10 cellular contexts compared by ENCODE assay signal in the genomic region with DNA sequence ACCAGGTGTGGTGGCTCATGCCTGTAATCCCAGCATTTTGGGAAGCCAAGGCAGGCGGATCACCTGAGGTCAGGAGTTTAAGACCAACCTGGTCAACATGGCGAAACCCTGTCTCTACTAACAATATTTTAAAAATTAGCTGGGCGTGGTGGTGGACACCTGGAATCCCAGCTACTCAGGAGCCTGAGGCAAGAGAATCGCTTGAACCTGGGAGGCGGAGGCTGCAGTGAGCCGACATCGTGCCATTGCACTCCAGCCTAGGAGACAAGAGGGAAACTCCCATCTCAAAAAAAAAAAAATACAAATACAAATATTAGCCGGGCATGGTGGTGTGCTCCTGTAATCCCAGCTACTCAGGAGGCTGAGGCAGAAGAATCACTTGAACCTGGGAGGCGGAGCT. TPM values are rescaled to one million over a fixed set of nuclear protein-coding genes. Genes with fewer than 3 reads are reported as not detected.
DNase-seq lines count a peak whose midpoint lies in the region; ATAC-seq, FAIRE-seq and TF ChIP-seq lines count a peak whose summit lies in the region.
"Not testable (repeated sequence)": the region's sequence is repeated elsewhere in the genome, so short reads cannot be mapped to it uniquely, and the experiment has no call there.
"Had no signal": no experiment of that assay in that cellular context is flagged by ENCODE, and none has a peak within 500 bp of the region (broad histone marks: within the 10 kb centered on the region; RNA-seq: fewer than 3 reads in every experiment).

No MANE protein-coding gene starts in this region.

- H3K4me3 Mint-ChIP-seq in GM23338: peak overlapping the region; percentile 92
- H3K4me3 Mint-ChIP-seq in activated CD4-positive, alpha-beta T cell treated with anti-CD3 and anti-CD28 coated beads for 36 hours; astrocyte (ENCODE audit: unreplicated experiment): not testable (repeated sequence)

- not testable (repeated sequence) for H3K4me1 ChIP-seq in GM23338 (ENCODE audit: insufficient read depth); muscle layer of duodenum (ENCODE audit: control insufficient read depth in 1 of 2, insufficient read depth in 2 of 2, low read length in 2 of 2)
- H3K4me1 ChIP-seq in PC-3 (ENCODE audit: insufficient read depth, low read length): peaks cover 24% of the 10 kb centered on the region
- H3K4me1 ChIP-seq in astrocyte (ENCODE audit: insufficient read depth, low read length): peaks cover 20% of the 10 kb centered on the region
- peaks cover 0 to 15% of the 10 kb centered on the region in 2 donors for H3K4me1 ChIP-seq in esophagus (ENCODE audit: control insufficient read depth in 2 of 2, insufficient read depth in 2 of 2, low read length in 1 of 2)
- H3K4me1 ChIP-seq in stomach: peaks cover 8 to 31% (median 15%) of the 10 kb centered on the region in 4 donors

- POLR2A ChIA-PET in PC-3 (lab: Charles Lee; ENCODE audit: unreplicated experiment): not testable (repeated sequence)
- POLR2A ChIA-PET in activated CD4-positive, alpha-beta T cell treated with anti-CD3 and anti-CD28 coated beads for 36 hours (lab: Charles Lee): interaction anchor here (0.7 to 1.2 kb wide), 4 partner anchors 15 to 1515 kb away, joined by 3 to 9 read pairs (median 6); a partner anchor contains a TSS

- H3K4me3 ChIP-seq in GM23338: peak overlapping the region; percentile 39; the same call in 1 of the 2 replicates
- H3K4me3 ChIP-seq in PC-3 (ENCODE audit: low read length); astrocyte (ENCODE audit: insufficient read depth, low read depth, low read length); esophagus (ENCODE audit: low read depth in 1 of 2, low read length in 2 of 2); muscle layer of duodenum (ENCODE audit: low read depth in 1 of 2, low read length in 2 of 2); stomach: not testable (repeated sequence)

- not testable (repeated sequence) for TF ChIP-seq POLR2A in stomach (IDR thresholded peaks at IDR 0.05)

- not testable (repeated sequence) for H3K27ac ChIP-seq in GM23338 (ENCODE audit: low read depth)
- peak overlapping the region; percentile 99 for H3K27ac ChIP-seq in PC-3 (ENCODE audit: low read length)
- peak overlapping the region; percentile 84 for H3K27ac ChIP-seq in astrocyte (ENCODE audit: low read depth, low read length)
- peak overlapping the region; percentile 77 to 97 for H3K27ac ChIP-seq in esophagus (ENCODE audit: low read depth in 2 of 2, low read length in 1 of 2)
- H3K27ac ChIP-seq in muscle layer of duodenum (ENCODE audit: low read length): peak overlapping the region; percentile 76
- H3K27ac ChIP-seq in stomach: peak overlapping the region in 4 of 5 donors; percentile 48 to 76 (median 70)

- H3K27me3 Mint-ChIP-seq in GM23338 (ENCODE audit: insufficient read depth, low read depth, poor library complexity); activated CD4-positive, alpha-beta T cell treated with anti-CD3 and anti-CD28 coated beads for 36 hours; astrocyte (ENCODE audit: low read depth, unreplicated experiment): not testable (repeated sequence)

- CTCF ChIA-PET in PC-3 (lab: Charles Lee): not testable (repeated sequence)
- CTCF ChIA-PET in activated CD4-positive, alpha-beta T cell treated with anti-CD3 and anti-CD28 coated beads for 36 hours (lab: Charles Lee): interaction anchor here (0.6 to 1.9 kb wide), 5 partner anchors 15 to 128 kb away, joined by 3 to 14 read pairs (median 4); a partner anchor contains a TSS

- H3K9me3 Mint-ChIP-seq in GM23338; activated CD4-positive, alpha-beta T cell treated with anti-CD3 and anti-CD28 coated beads for 36 hours (ENCODE audit: low read depth); astrocyte (ENCODE audit: unreplicated experiment): not testable (repeated sequence)

- 87 to 89% methylated on average over 9 of the region's 9 CpGs for WGBS in esophagus, 2 donors
- WGBS in stomach, 5 donors: 85 to 90% (median 86%) methylated on average over 9 of the region's 9 CpGs

- not testable (repeated sequence) for TF ChIP-seq EP300 in stomach (IDR thresholded peaks at IDR 0.05)

- not testable (repeated sequence) for H3K9me3 ChIP-seq in PC-3 (ENCODE audit: low read length); astrocyte (ENCODE audit: insufficient read depth, low read depth, low read length); esophagus (ENCODE audit: control insufficient read depth in 2 of 2, insufficient read depth in 1 of 2, low read depth in 1 of 2, low read length in 1 of 2); muscle layer of duodenum (ENCODE audit: control insufficient read depth in 1 of 2, low read length in 2 of 2); stomach

- not testable (repeated sequence) for H4K20me1 ChIP-seq in GM23338 (replicated peaks; ENCODE audit: insufficient read depth); PC-3 (ENCODE audit: low read length); astrocyte (ENCODE audit: insufficient read depth, low read length)

- peaks cover 11% of the 10 kb centered on the region for H3K4me1 Mint-ChIP-seq in GM23338
- peaks cover 24% of the 10 kb centered on the region for H3K4me1 Mint-ChIP-seq in activated CD4-positive, alpha-beta T cell treated with anti-CD3 and anti-CD28 coated beads for 36 hours
- H3K4me1 Mint-ChIP-seq in astrocyte (ENCODE audit: low read depth, unreplicated experiment): not testable (repeated sequence)

- not testable (repeated sequence) for H3K36me3 ChIP-seq in GM23338 (ENCODE audit: insufficient read depth); PC-3 (ENCODE audit: low read depth, low read length); astrocyte (ENCODE audit: insufficient read depth, low read length)
- H3K36me3 ChIP-seq in esophagus (ENCODE audit: control insufficient read depth in 2 of 2, insufficient read depth in 2 of 2, low read length in 1 of 2): peaks cover 4 to 34% of the 10 kb centered on the region in 2 donors
- peaks cover 8 to 39% of the 10 kb centered on the region in 2 donors for H3K36me3 ChIP-seq in muscle layer of duodenum (ENCODE audit: control insufficient read depth in 1 of 2, insufficient read depth in 2 of 2, low read length in 2 of 2)
- H3K36me3 ChIP-seq in stomach: peaks cover 41 to 92% (median 89%) of the 10 kb centered on the region in 4 donors

- not testable (repeated sequence) for H2AFZ ChIP-seq in GM23338; PC-3 (ENCODE audit: low read length); astrocyte (ENCODE audit: low read depth, low read length)

- peak overlapping the region; percentile 87 for H3K4me2 ChIP-seq in GM23338
- H3K4me2 ChIP-seq in PC-3 (ENCODE audit: low read length): peak overlapping the region; percentile 81; the same call in 1 of the 2 replicates
- not testable (repeated sequence) for H3K4me2 ChIP-seq in astrocyte (ENCODE audit: low read length)

- not testable (repeated sequence) for H3F3A ChIP-seq in GM23338 (replicated peaks; ENCODE audit: low read depth); PC-3 (ENCODE audit: low read length, unreplicated experiment)

- H3K27ac Mint-ChIP-seq in GM23338; astrocyte (ENCODE audit: unreplicated experiment): not testable (repeated sequence)
- peak overlapping the region; percentile 95 for H3K27ac Mint-ChIP-seq in activated CD4-positive, alpha-beta T cell treated with anti-CD3 and anti-CD28 coated beads for 36 hours

- not testable (repeated sequence) for FAIRE-seq in astrocyte (lab: Jason Lieb, UNC)

- BruUV-seq in PC-3 (replicated peaks; lab: Mats Ljungman, UMichigan): not testable (repeated sequence)

- not testable (repeated sequence) for DNase-seq in GM23338 (ENCODE audit: low spot score); PC-3; activated CD4-positive, alpha-beta T cell treated with anti-CD3 and anti-CD28 coated beads for 36 hours; astrocyte (ENCODE audit: low read depth); stomach

- H3K79me2 ChIP-seq in GM23338 (replicated peaks; ENCODE audit: insufficient read depth); PC-3 (ENCODE audit: low read length); astrocyte (ENCODE audit: insufficient read depth, low read length): not testable (repeated sequence)

- not testable (repeated sequence) for H3K27me3 ChIP-seq in GM23338 (ENCODE audit: insufficient read depth); PC-3 (ENCODE audit: low read length); astrocyte (ENCODE audit: insufficient read depth, low read length); esophagus (ENCODE audit: control insufficient read depth in 1 of 2, insufficient read depth in 2 of 2, low read length in 2 of 2); muscle layer of duodenum (ENCODE audit: low read depth, low read length); stomach

- not testable (repeated sequence) for ATAC-seq in GM23338; PC-3; activated CD4-positive, alpha-beta T cell treated with anti-CD3 and anti-CD28 coated beads for 36 hours

- intact Hi-C loops in PC-3 (cut with micrococcal nuclease); activated CD4-positive, alpha-beta T cell treated with anti-CD3 and anti-CD28 coated beads for 36 hours (cut with DNase I, micrococcal nuclease); stomach (cut with DNase I; ENCODE audit: low total_unique reads): not testable (repeated sequence)

- H3K36me3 Mint-ChIP-seq in GM23338 (ENCODE audit: low read depth): peaks cover 31% of the 10 kb centered on the region; the same call in 2 of the 3 replicates
- H3K36me3 Mint-ChIP-seq in activated CD4-positive, alpha-beta T cell treated with anti-CD3 and anti-CD28 coated beads for 36 hours (ENCODE audit: low read depth): peaks cover 70% of the 10 kb centered on the region
- H3K36me3 Mint-ChIP-seq in astrocyte (ENCODE audit: low read depth, unreplicated experiment): peaks cover 24% of the 10 kb centered on the region

- peak overlapping the region; percentile 84 for H3K9ac ChIP-seq in PC-3 (ENCODE audit: low read length)
- not testable (repeated sequence) for H3K9ac ChIP-seq in astrocyte (ENCODE audit: low read length)

- not testable (repeated sequence) for H3K9me2 ChIP-seq in GM23338 (ENCODE audit: insufficient read depth); PC-3 (replicated peaks; ENCODE audit: low read length)

- TF ChIP-seq CTCF in GM23338 (conservative IDR thresholded peaks at IDR 0.05; ENCODE audit: low read depth in 2 of 2); PC-3 (conservative IDR thresholded peaks at IDR 0.05; ENCODE audit: low read depth, low read length); astrocyte (IDR thresholded peaks at IDR 0.05; ENCODE audit: insufficient read depth, low read depth, low read length); stomach (IDR thresholded peaks at IDR 0.05): not testable (repeated sequence)

RNA-seq across cellular contexts. Expression of a gene that starts 13.0 kb away (rescaled TPM):
- total RNA-seq in GM23338 (2014; rRNA removed; shearing (Covaris generic)): 0.14 and 0.35 TPM in 2 replicates
- 0.06 and 0.59 TPM in 2 replicates for polyA plus RNA-seq in GM23338 (2016; fragmentation: Nextera tagmentation; extraction: Ambion mirVana)
- 3.1 and 3.7 TPM in 2 replicates for total RNA-seq in PC-3 (2014; rRNA removed)
- not detected for total RNA-seq in activated CD4-positive, alpha-beta T cell treated with anti-CD3 and anti-CD28 coated beads for 36 hours
- 0.14 and 0.30 TPM in 2 replicates for total RNA-seq in astrocyte
- under 1 TPM; 0.83 to 0.85 TPM for polyA plus RNA-seq in esophagus
- total RNA-seq in stomach: 1 to 10 TPM; 1.3 to 5.8 (median 2.0) TPM
- 1 to 10 TPM in 2 of 3 donors, under 1 TPM in 1; 0.60 to 3.2 (median 2.9) TPM for polyA plus RNA-seq in stomach
- total RNA-seq: CD8-positive, alpha-beta memory T cell; HT-29 had no signal
- polyA plus RNA-seq: CD8-positive, alpha-beta memory T cell had no signal

RNA-seq across cellular contexts. Expression of a gene that starts 24.1 kb away (rescaled TPM):
- 28.9 and 33.9 TPM in 2 replicates for total RNA-seq in GM23338 (2014; rRNA removed; shearing (Covaris generic))
- polyA plus RNA-seq in GM23338 (2016; fragmentation: Nextera tagmentation; extraction: Ambion mirVana): 7.1 and 8.0 TPM in 2 replicates
- total RNA-seq in PC-3 (2014; rRNA removed): 28.9 and 37.8 TPM in 2 replicates
- 100 to 1,000 TPM; 121 to 134 TPM for total RNA-seq in activated CD4-positive, alpha-beta T cell treated with anti-CD3 and anti-CD28 coated beads for 36 hours
- 24.6 and 27.8 TPM in 2 replicates for total RNA-seq in astrocyte
- 10 to 100 TPM; 55.3 to 56.5 TPM for polyA plus RNA-seq in esophagus
- total RNA-seq in stomach: 100 to 1,000 TPM in 2 of 5 donors, 10 to 100 TPM in 3; 17.8 to 387 (median 33.8) TPM
- 10 to 100 TPM; 28.6 to 53.0 (median 31.8) TPM for polyA plus RNA-seq in stomach

RNA-seq across cellular contexts. Expression of a gene that starts 30.5 kb away (rescaled TPM):
- 13.5 and 14.5 TPM in 2 replicates for total RNA-seq in GM23338 (2014; rRNA removed; shearing (Covaris generic))
- 9.1 and 11.5 TPM in 2 replicates for polyA plus RNA-seq in GM23338 (2016; fragmentation: Nextera tagmentation; extraction: Ambion mirVana)
- 9.4 and 10.1 TPM in 2 replicates for total RNA-seq in PC-3 (2014; rRNA removed)
- total RNA-seq in activated CD4-positive, alpha-beta T cell treated with anti-CD3 and anti-CD28 coated beads for 36 hours: 10 to 100 TPM; 13.8 to 14.4 TPM
- 12.4 and 12.8 TPM in 2 replicates for total RNA-seq in astrocyte
- 1 to 10 TPM; 4.0 to 4.6 TPM for polyA plus RNA-seq in esophagus
- total RNA-seq in stomach: 10 to 100 TPM in 1 of 5 donors, 1 to 10 TPM in 3, under 1 TPM in 1; under 0.01 to 27.5 (median 3.7) TPM
- polyA plus RNA-seq in stomach: 1 to 10 TPM; 2.9 to 5.5 (median 4.9) TPM

RNA-seq across cellular contexts. Expression of a gene that starts 53.0 kb away (rescaled TPM):
- 0.19 and 0.42 TPM in 2 replicates for total RNA-seq in GM23338 (2014; rRNA removed; shearing (Covaris generic))
- polyA plus RNA-seq in GM23338 (2016; fragmentation: Nextera tagmentation; extraction: Ambion mirVana) (1.2 and 1.4 TPM in 2 replicates), esophagus (1 to 10 TPM in 1 of 2 donors, under 1 TPM in 1; 0.62 to 2.1 TPM), stomach (1 to 10 TPM; 1.9 to 2.4 (median 2.1) TPM)
- total RNA-seq in PC-3 (2014; rRNA removed) (1.9 and 4.8 TPM in 2 replicates), astrocyte (4.4 and 4.6 TPM in 2 replicates), stomach (10 to 100 TPM in 3 of 5 donors, 1 to 10 TPM in 2; 5.1 to 44.9 (median 11.9) TPM)
- total RNA-seq in activated CD4-positive, alpha-beta T cell treated with anti-CD3 and anti-CD28 coated beads for 36 hours: 1 to 10 TPM; 4.5 to 5.9 TPM
- total RNA-seq: H7 had no signal
